ENCODE assay signal across 10 cellular contexts in genomic region chr1:15736035-15736665, GRCh38. TPM values are rescaled to one million over a fixed set of nuclear protein-coding genes. Genes with fewer than 3 reads are reported as not detected.
DNase-seq lines count a peak whose midpoint lies in the region; FAIRE-seq and TF ChIP-seq lines count a peak whose summit lies in the region.
"Had no signal": no experiment of that assay in that cellular context is flagged by ENCODE, and none has a peak within 500 bp of the region (broad histone marks: within the 10 kb centered on the region; RNA-seq: fewer than 3 reads in every experiment).

Gene SLC25A34 (plus strand): TSS chr1:15736258. CDS start chr1:15736486, 228 bp downstream.

- H3K9me3 Mint-ChIP-seq in Calu3 (ENCODE audit: low read depth, unreplicated experiment) = no peaks in the 10 kb centered on the region
- H3K9me3 Mint-ChIP-seq: naive thymus-derived CD8-positive, alpha-beta T cell had no signal

- H3K27me3 ChIP-seq in adrenal gland (no peaks in the 10 kb centered on the region), tibial artery (no peaks in the 10 kb centered on the region)

- H3K4me3 ChIP-seq in adrenal gland (no peak within 1 kb of the TSS), tibial artery (no peak within 1 kb of the TSS)

- H3K4me3 Mint-ChIP-seq in Calu3 (ENCODE audit: low read depth, unreplicated experiment) = no peak within 1 kb of the TSS
- H3K4me3 Mint-ChIP-seq: naive thymus-derived CD8-positive, alpha-beta T cell had no signal

- H3K27me3 Mint-ChIP-seq in Calu3 (ENCODE audit: unreplicated experiment) = no peaks in the 10 kb centered on the region
- H3K27me3 Mint-ChIP-seq: naive thymus-derived CD8-positive, alpha-beta T cell had no signal

- H3K27ac ChIP-seq in adrenal gland = peak within 1 kb of the TSS; percentile 28 to 88 (median 60)
- H3K27ac ChIP-seq in tibial artery = peak within 1 kb of the TSS; percentile 28 to 68
- H3K27ac ChIP-seq: HL-60 had no signal

- peak in 1 of 2 donors; percentile 37 for TF ChIP-seq POLR2A in adrenal gland (IDR thresholded peaks at IDR 0.05)

- no peak for TF ChIP-seq CTCF in adrenal gland (IDR thresholded peaks at IDR 0.05)
- TF ChIP-seq CTCF in tibial artery (IDR thresholded peaks at IDR 0.05) = peak in 1 of 2 experiments; percentile 22
- TF ChIP-seq CTCF in Calu3 (IDR thresholded peaks at IDR 0.05; ENCODE audit: unreplicated experiment) = no peak

- no TSS peak for BruUV-seq in Calu3 (replicated peaks; lab: Mats Ljungman, UMichigan)

- intact Hi-C loops in adrenal gland (cut with DNase I) = loop anchor here in 1 of 2 donors (5.0 kb wide), 1 partner anchor 54 kb away; the partner anchor contains the start of gene PLEKHM2
- intact Hi-C loops in tibial artery (cut with DNase I; ENCODE audit: low total_unique reads) = no loop called here
- intact Hi-C loops in Calu3 (cut with micrococcal nuclease; ENCODE audit: unreplicated experiment) = no loop called here

- H3K4me1 Mint-ChIP-seq in Calu3 (ENCODE audit: low read depth, unreplicated experiment) = peaks cover 3% of the 10 kb centered on the region

- FAIRE-seq in GM19239 (lab: Jason Lieb, UNC) = no peak

- WGBS in adrenal gland, 4 donors = 43 to 60% (median 47%) methylated on average over 3 to 22 of the region's 22 CpGs

- DNase-seq in NCI-H2081 (lab: John Stamatoyannopoulos, UW) (peak; percentile 31 to 71), NCI-H2081 treated with DMSO at 0.1 percent for 48 hours (lab: John Stamatoyannopoulos, UW) (no peak), adrenal gland (peak; percentile 77 to 90 (median 86)), left kidney (ENCODE audit: low read depth, low spot score) (peak; percentile 74), tibial artery (peak in 1 of 2 donors; percentile 72), cerebellar nuclear complex (lab: John Stamatoyannopoulos, UW) (no peak), GM19239 (ENCODE audit: insufficient read length, low spot score) (no peak), Calu3 (no peak)
- DNase-seq: naive thymus-derived CD8-positive, alpha-beta T cell had no signal

- H3K27ac Mint-ChIP-seq in Calu3 (ENCODE audit: unreplicated experiment) = no peak within 1 kb of the TSS

- H3K9me3 ChIP-seq in adrenal gland (replicated peaks in 1 of 3) (no peaks in the 10 kb centered on the region), tibial artery (no peaks in the 10 kb centered on the region)

- H3K36me3 ChIP-seq in adrenal gland (replicated peaks in 1 of 2) = peaks cover 0 to 39% of the 10 kb centered on the region in 2 donors
- peaks cover 32 to 45% (median 45%) of the 10 kb centered on the region in 3 donors for H3K36me3 ChIP-seq in tibial artery

- peaks cover 8% of the 10 kb centered on the region for H3K36me3 Mint-ChIP-seq in Calu3 (ENCODE audit: insufficient read depth, unreplicated experiment)

- H3K4me1 ChIP-seq in adrenal gland (replicated peaks in 1 of 2) = peaks cover 18 to 31% of the 10 kb centered on the region in 2 donors
- H3K4me1 ChIP-seq in tibial artery = peaks cover 0 to 40% (median 22%) of the 10 kb centered on the region in 4 donors

- CTCF ChIA-PET in Calu3 (lab: Charles Lee) = no interaction called here

RNA-seq across cellular contexts. Expression of gene SLC25A34, which starts in this region (rescaled TPM):
- total RNA-seq in adrenal gland (10 to 100 TPM in 2 of 8 donors, 1 to 10 TPM in 6; 2.2 to 12.3 (median 5.8) TPM), Calu3 (2022) (0.68 and 1.2 TPM in 2 replicates)
- polyA plus RNA-seq in adrenal gland = 10 to 100 TPM in 1 of 3 donors, 1 to 10 TPM in 2; 4.7 to 11.1 (median 6.0) TPM

Comparison
In these comparisons a context has a peak if more than half of its experiments do, and no peak if none do; other contexts are left out.
1. DNase-seq: peak in NCI-H2081 (2 of 2), adrenal gland (7 of 7) and left kidney (single experiment); none in NCI-H2081 treated with DMSO at 0.1 percent for 48 hours (single experiment), cerebellar nuclear complex (0 of 2), GM19239 (single experiment) and Calu3 (single experiment).